Comparison of ENCODE assay signal across 15 cellular contexts in the genomic region with DNA sequence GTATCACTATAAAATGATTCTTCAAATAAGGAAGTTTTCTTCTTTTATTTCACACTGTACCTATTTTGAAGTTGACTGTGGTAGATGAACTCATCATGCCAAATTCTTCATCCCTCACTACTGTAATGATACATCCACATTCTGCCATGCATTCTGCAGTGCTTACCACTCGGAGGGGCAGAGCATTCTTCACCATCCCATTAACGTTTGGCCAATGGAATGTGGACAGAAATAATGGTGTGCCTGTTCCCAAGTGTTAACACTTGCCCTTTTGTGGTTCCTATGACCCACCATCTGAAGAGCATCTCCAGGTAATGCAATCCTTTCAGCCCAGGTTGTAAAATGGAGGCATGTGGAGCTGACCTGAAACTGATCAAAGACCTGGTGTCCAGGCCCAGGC. TPM values are rescaled to one million over a fixed set of nuclear protein-coding genes. Genes with fewer than 3 reads are reported as not detected.
DNase-seq lines count a peak whose midpoint lies in the region; ATAC-seq, FAIRE-seq and TF ChIP-seq lines count a peak whose summit lies in the region.
"Had no signal": no experiment of that assay in that cellular context is flagged by ENCODE, and none has a peak within 500 bp of the region (broad histone marks: within the 10 kb centered on the region; RNA-seq: fewer than 3 reads in every experiment).

No MANE protein-coding gene starts in this region.

- H3K4me1 Mint-ChIP-seq in GM23338: peaks cover 18% of the 10 kb centered on the region
- H3K4me1 Mint-ChIP-seq in activated CD4-positive, alpha-beta T cell treated with anti-CD3 and anti-CD28 coated beads, Interleukin-2, amount 10 ng/mL, durations not matched to agents 24 days and 14 days: no peaks in the 10 kb centered on the region
- H3K4me1 Mint-ChIP-seq: IgD-negative memory B cell had no signal

- H3K9me2 ChIP-seq in GM23338 (ENCODE audit: insufficient read depth) (no peaks in the 10 kb centered on the region), PC-3 (replicated peaks; ENCODE audit: low read length) (no peaks in the 10 kb centered on the region)

- H3K4me3 Mint-ChIP-seq in GM23338: no peak overlapping the region
- H3K4me3 Mint-ChIP-seq in activated CD4-positive, alpha-beta T cell treated with anti-CD3 and anti-CD28 coated beads, Interleukin-2, amount 10 ng/mL, durations not matched to agents 24 days and 14 days: no peak overlapping the region
- H3K4me3 Mint-ChIP-seq: CD8-positive, alpha-beta T cell; IgD-negative memory B cell had no signal

- H3K79me2 ChIP-seq in GM23338 (replicated peaks; ENCODE audit: insufficient read depth) (peaks cover 90% of the 10 kb centered on the region), PC-3 (ENCODE audit: low read length) (peaks cover 9% of the 10 kb centered on the region; the same call in 1 of the 2 replicates)

- H3K4me3 ChIP-seq in GM23338 (no peak overlapping the region), PC-3 (ENCODE audit: low read length) (no peak overlapping the region), epithelial cell of esophagus (ENCODE audit: low read length) (no peak overlapping the region)
- H3K4me3 ChIP-seq: SJSA1 had no signal

- FAIRE-seq in urothelium cell line (lab: Jason Lieb, UNC): no peak

- CTCF ChIA-PET in PC-3 (lab: Charles Lee): no interaction called here

- no peaks in the 10 kb centered on the region for H3K9me3 ChIP-seq in PC-3 (ENCODE audit: low read length)
- H3K9me3 ChIP-seq: SJSA1 had no signal

- H3K36me3 ChIP-seq in GM23338 (ENCODE audit: insufficient read depth): no peaks in the 10 kb centered on the region
- H3K36me3 ChIP-seq in PC-3 (ENCODE audit: low read depth, low read length): no peaks in the 10 kb centered on the region
- H3K36me3 ChIP-seq: SJSA1 had no signal

- intact Hi-C loops in PC-3 (cut with micrococcal nuclease): loop anchor here (1.0 kb wide), 1 partner anchor 17 kb away; no protein-coding TSS in a partner anchor
- intact Hi-C loops in activated CD4-positive, alpha-beta T cell treated with anti-CD3 and anti-CD28 coated beads, Interleukin-2, amount 10 ng/mL, durations not matched to agents 24 days and 14 days (cut with micrococcal nuclease): no loop called here

- H3K27me3 ChIP-seq in GM23338 (ENCODE audit: insufficient read depth) (no peaks in the 10 kb centered on the region), PC-3 (ENCODE audit: low read length) (no peaks in the 10 kb centered on the region)
- H3K27me3 ChIP-seq: SJSA1 had no signal

- no peak for ATAC-seq in GM23338
- peak; percentile 92 for ATAC-seq in PC-3
- ATAC-seq in GM18520 (IDR thresholded peaks at IDR 0.05; ENCODE audit: unreplicated experiment): no peak
- ATAC-seq: CD8-positive, alpha-beta T cell had no signal

- DNase-seq in GM23338 (ENCODE audit: low spot score): no peak
- DNase-seq in PC-3: peak; percentile 69
- DNase-seq in epithelial cell of esophagus (ENCODE audit: low read depth): peak; percentile 45
- DNase-seq in urothelium cell line (ENCODE audit: low spot score): peak; percentile 9
- no peak for DNase-seq in activated CD4-positive, alpha-beta T cell treated with anti-CD3 and anti-CD28 coated beads, Interleukin-2, amount 10 ng/mL, durations not matched to agents 24 days and 14 days
- no peak for DNase-seq in activated T-cell treated with anti-CD3 and anti-CD28 coated beads, Interleukin-2, amount 50 U/mL, for 48 hours
- DNase-seq: CD8-positive, alpha-beta T cell; DND-41; GOT3; NCI-H1436; NCI-H2029 treated with DMSO at 0.1 percent for 48 hours; NCI-H510A treated with DMSO at 0.1 percent for 48 hours had no signal

- H3F3A ChIP-seq in GM23338 (replicated peaks; ENCODE audit: low read depth): no peaks in the 10 kb centered on the region
- no peaks in the 10 kb centered on the region for H3F3A ChIP-seq in PC-3 (ENCODE audit: low read length, unreplicated experiment)

- H2AFZ ChIP-seq in GM23338: no peak overlapping the region
- H2AFZ ChIP-seq in PC-3 (ENCODE audit: low read length): no peak overlapping the region

- peak overlapping the region; percentile 82; the same call in 1 of the 2 replicates for H3K27ac Mint-ChIP-seq in GM23338
- no peak overlapping the region for H3K27ac Mint-ChIP-seq in activated CD4-positive, alpha-beta T cell treated with anti-CD3 and anti-CD28 coated beads, Interleukin-2, amount 10 ng/mL, durations not matched to agents 24 days and 14 days
- H3K27ac Mint-ChIP-seq: CD8-positive, alpha-beta T cell; IgD-negative memory B cell had no signal

- BruUV-seq in PC-3 (replicated peaks; lab: Mats Ljungman, UMichigan): no TSS peak

- POLR2A ChIA-PET in PC-3 (lab: Charles Lee; ENCODE audit: unreplicated experiment): no interaction called here

- H3K9ac ChIP-seq in PC-3 (ENCODE audit: low read length): no peak overlapping the region

- H3K4me1 ChIP-seq in GM23338 (ENCODE audit: insufficient read depth) (peaks cover 30% of the 10 kb centered on the region), PC-3 (ENCODE audit: insufficient read depth, low read length) (peaks cover 26% of the 10 kb centered on the region)

- H4K20me1 ChIP-seq in GM23338 (replicated peaks; ENCODE audit: insufficient read depth) (no peaks in the 10 kb centered on the region), PC-3 (ENCODE audit: low read length) (no peaks in the 10 kb centered on the region)

- peaks cover 1% of the 10 kb centered on the region for H3K27me3 Mint-ChIP-seq in GM23338 (ENCODE audit: insufficient read depth, low read depth, poor library complexity)
- H3K27me3 Mint-ChIP-seq in activated CD4-positive, alpha-beta T cell treated with anti-CD3 and anti-CD28 coated beads, Interleukin-2, amount 10 ng/mL, durations not matched to agents 24 days and 14 days: no peaks in the 10 kb centered on the region
- H3K27me3 Mint-ChIP-seq: IgD-negative memory B cell had no signal

- no peaks in the 10 kb centered on the region for H3K36me3 Mint-ChIP-seq in GM23338 (ENCODE audit: low read depth)
- no peaks in the 10 kb centered on the region for H3K36me3 Mint-ChIP-seq in activated CD4-positive, alpha-beta T cell treated with anti-CD3 and anti-CD28 coated beads, Interleukin-2, amount 10 ng/mL, durations not matched to agents 24 days and 14 days (ENCODE audit: low read depth)
- H3K36me3 Mint-ChIP-seq: CD8-positive, alpha-beta T cell; IgD-negative memory B cell had no signal

- H3K27ac ChIP-seq in GM23338 (ENCODE audit: low read depth) (no peak overlapping the region), PC-3 (ENCODE audit: low read length) (peak overlapping the region; percentile 65)
- H3K27ac ChIP-seq: SJSA1 had no signal

- H3K4me2 ChIP-seq in GM23338: no peak overlapping the region
- H3K4me2 ChIP-seq in PC-3 (ENCODE audit: low read length): peak overlapping the region; percentile 61

- no peaks in the 10 kb centered on the region for H3K9me3 Mint-ChIP-seq in GM23338
- H3K9me3 Mint-ChIP-seq in activated CD4-positive, alpha-beta T cell treated with anti-CD3 and anti-CD28 coated beads, Interleukin-2, amount 10 ng/mL, durations not matched to agents 24 days and 14 days: no peaks in the 10 kb centered on the region
- H3K9me3 Mint-ChIP-seq: CD8-positive, alpha-beta T cell; IgD-negative memory B cell had no signal

- TF ChIP-seq CTCF in GM23338 (conservative IDR thresholded peaks at IDR 0.05; ENCODE audit: low read depth in 2 of 2) (no peak), PC-3 (conservative IDR thresholded peaks at IDR 0.05; ENCODE audit: low read depth, low read length) (no peak), epithelial cell of esophagus (IDR thresholded peaks at IDR 0.05; ENCODE audit: insufficient read depth, low read depth, low read length, missing control alignments) (no peak)

RNA-seq across cellular contexts. Expression of a gene that starts 18.6 kb away (rescaled TPM):
- 34.4 and 40.5 TPM in 2 replicates for total RNA-seq in GM23338 (2014; rRNA removed; shearing (Covaris generic))
- 50.5 and 50.7 TPM in 2 replicates for polyA plus RNA-seq in GM23338 (2016; fragmentation: Nextera tagmentation; extraction: Ambion mirVana)
- total RNA-seq in PC-3 (2014; rRNA removed): 25.3 and 28.5 TPM in 2 replicates
- total RNA-seq in activated CD4-positive, alpha-beta T cell treated with anti-CD3 and anti-CD28 coated beads, Interleukin-2, amount 10 ng/mL, durations not matched to agents 24 days and 14 days: 8.5 and 8.6 TPM in 2 replicates

Comparison
In these comparisons a context has a peak if more than half of its experiments do, and no peak if none do; other contexts are left out.
1. DNase-seq: peak in PC-3 (single experiment), epithelial cell of esophagus (single experiment) and urothelium cell line (single experiment); none in GM23338 (single experiment), activated CD4-positive, alpha-beta T cell treated with anti-CD3 and anti-CD28 coated beads, Interleukin-2, amount 10 ng/mL, durations not matched to agents 24 days and 14 days (single experiment) and activated T-cell treated with anti-CD3 and anti-CD28 coated beads, Interleukin-2, amount 50 U/mL, for 48 hours (0 of 2).